Comparison of ENCODE assay signal across 22 cellular contexts in the genomic region with DNA sequence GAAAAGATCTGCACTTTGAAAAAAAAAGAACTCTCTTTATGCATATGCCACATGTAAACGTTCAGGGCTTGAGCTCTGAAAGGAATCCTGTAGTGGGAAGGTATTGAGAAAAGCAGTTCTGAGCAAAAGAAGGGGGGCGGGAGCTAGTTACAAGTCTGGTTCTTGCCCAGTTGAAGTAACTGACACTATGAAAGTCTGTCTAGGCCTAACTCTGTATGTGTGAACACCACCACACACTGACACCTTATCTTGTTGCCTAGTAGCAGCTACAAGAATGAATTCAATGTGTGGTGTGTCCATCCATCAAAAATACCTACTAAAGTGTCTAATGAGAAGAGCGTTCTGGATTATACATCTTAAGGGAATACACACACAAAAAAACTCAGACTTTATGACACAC.
"Had no signal": no experiment of that assay in that cellular context is flagged by ENCODE, and none has a peak within 500 bp of the region (broad histone marks: within the 10 kb centered on the region; RNA-seq: fewer than 3 reads in every experiment).

No MANE protein-coding gene starts in this region.

- ATAC-seq: effector memory CD8-positive, alpha-beta T cell; lower lobe of right lung; natural killer cell treated with Interleukin-12 subunit alpha and Interleukin-12 subunit beta and Interleukin-15 and Interleukin-18, amount 100 ng/mL, for 72 hours; stimulated activated naive CD8-positive, alpha-beta T cell treated with anti-CD3 and anti-CD28 coated beads, Interleukin-15, Interleukin-2, amounts not matched to agents 100 U/mL and 50 U/mL, for 24 hours had no signal

- H3K9me3 ChIP-seq: esophagus squamous epithelium, lower lobe of right lung, neutrophil, suprapubic skin, thyroid gland, uterus had no signal

- H3K4me3 ChIP-seq: esophagus squamous epithelium, lower lobe of right lung, suprapubic skin, thyroid gland, uterus had no signal

- H3K4me1 ChIP-seq: esophagus squamous epithelium, lower lobe of right lung, suprapubic skin, thyroid gland, uterus had no signal

- FAIRE-seq: colon, islet of Langerhans, small intestine had no signal

- H3K4me1 Mint-ChIP-seq: memory B cell had no signal

- H3K4me3 Mint-ChIP-seq: dendritic cell treated with granulocyte-macrophage colony-stimulating factor and Interleukin-4, amounts not matched to agents 40 ng/mL and 50 ng/mL, for 4 days; effector memory CD8-positive, alpha-beta T cell; memory B cell; mesothelial cell of epicardium; natural killer cell treated with Interleukin-12 subunit alpha and Interleukin-12 subunit beta and Interleukin-15 and Interleukin-18, amount 100 ng/mL, for 72 hours; type B pancreatic cell had no signal

- H3K36me3 ChIP-seq: esophagus squamous epithelium, lower lobe of right lung, neutrophil, suprapubic skin, thyroid gland, uterus had no signal

- DNase-seq: cerebellar nuclear complex; effector memory CD8-positive, alpha-beta T cell; esophagus squamous epithelium; foreskin fibroblast; hypothalamus; kidney glomerular epithelial cell; lower lobe of right lung; posterior cingulate gyrus; small intestine; stimulated activated CD4-positive, alpha-beta T cell treated with anti-CD3 and anti-CD28 coated beads, Interleukin-2, amount 100 ng/mL, for 48 hours; stimulated activated naive CD8-positive, alpha-beta T cell treated with anti-CD3 and anti-CD28 coated beads, Interleukin-15, Interleukin-2, amounts not matched to agents 100 U/mL and 50 U/mL, for 24 hours; thyroid gland; uterus had no signal

- H3K9me3 Mint-ChIP-seq: dendritic cell treated with granulocyte-macrophage colony-stimulating factor and Interleukin-4, amounts not matched to agents 40 ng/mL and 50 ng/mL, for 4 days; effector memory CD8-positive, alpha-beta T cell had no signal

- H3K36me3 Mint-ChIP-seq: memory B cell; mesothelial cell of epicardium; natural killer cell treated with Interleukin-12 subunit alpha and Interleukin-12 subunit beta and Interleukin-15 and Interleukin-18, amount 100 ng/mL, for 72 hours; type B pancreatic cell had no signal

- H3K27me3 ChIP-seq: esophagus squamous epithelium, neutrophil, suprapubic skin, thyroid gland, uterus had no signal

- H3K27ac Mint-ChIP-seq: dendritic cell treated with granulocyte-macrophage colony-stimulating factor and Interleukin-4, amounts not matched to agents 40 ng/mL and 50 ng/mL, for 4 days; effector memory CD8-positive, alpha-beta T cell; memory B cell; mesothelial cell of epicardium; natural killer cell treated with Interleukin-12 subunit alpha and Interleukin-12 subunit beta and Interleukin-15 and Interleukin-18, amount 100 ng/mL, for 72 hours; type B pancreatic cell had no signal

- H3K27me3 Mint-ChIP-seq: dendritic cell treated with granulocyte-macrophage colony-stimulating factor and Interleukin-4, amounts not matched to agents 40 ng/mL and 50 ng/mL, for 4 days; natural killer cell treated with Interleukin-12 subunit alpha and Interleukin-12 subunit beta and Interleukin-15 and Interleukin-18, amount 100 ng/mL, for 72 hours; type B pancreatic cell had no signal

- H3K27ac ChIP-seq: esophagus squamous epithelium, lower lobe of right lung, neutrophil, suprapubic skin, thyroid gland, uterus had no signal
